ENCODE assay signal across 9 cellular contexts in the genomic region with DNA sequence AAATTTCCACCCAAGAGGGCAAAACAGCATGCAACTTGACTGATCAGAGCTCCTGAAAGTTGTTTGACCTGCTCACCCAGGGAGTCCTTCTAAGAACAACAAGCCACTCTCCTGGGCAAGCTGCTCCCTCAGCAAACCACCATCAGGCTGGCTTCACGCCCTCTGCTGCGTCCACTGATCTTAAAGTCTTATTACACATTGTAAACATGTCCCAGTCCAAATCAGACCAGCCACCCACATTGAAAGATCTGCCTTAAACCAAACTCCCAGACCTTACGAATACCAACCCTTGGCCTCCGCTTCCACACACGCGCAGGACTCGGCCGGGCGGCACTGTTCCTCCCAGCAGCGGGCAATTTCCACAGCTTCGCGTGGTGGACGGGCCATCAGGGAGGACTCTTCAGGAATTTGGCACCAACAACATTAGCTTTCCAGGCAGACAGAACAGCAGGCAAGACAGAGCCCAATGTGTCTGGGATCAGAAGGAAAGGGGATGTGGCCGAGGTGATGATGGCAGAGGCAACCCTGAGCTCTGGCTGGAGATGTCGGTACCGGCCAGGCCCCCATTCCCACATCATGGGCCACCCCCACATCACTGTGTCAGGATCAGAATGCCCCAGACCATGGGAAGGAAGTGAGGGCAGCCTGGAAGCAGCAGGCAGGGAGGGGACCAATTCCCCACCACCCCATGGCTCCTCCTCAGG. TPM values are rescaled to one million over a fixed set of nuclear protein-coding genes. Genes with fewer than 3 reads are reported as not detected.
DNase-seq lines count a peak whose midpoint lies in the region; TF ChIP-seq lines count a peak whose summit lies in the region.
"Had no signal": no experiment of that assay in that cellular context is flagged by ENCODE, and none has a peak within 500 bp of the region (broad histone marks: within the 10 kb centered on the region; RNA-seq: fewer than 3 reads in every experiment).

No MANE protein-coding gene starts in this region.

- H3K27ac ChIP-seq in mucosa of rectum (ENCODE audit: low read depth in 2 of 2, low read length in 2 of 2), result peak overlapping the region; percentile 31 to 56
- no peak overlapping the region for H3K27ac ChIP-seq in right atrium auricular region

- no peak for DNase-seq in activated naive CD4-positive, alpha-beta T cell (lab: John Stamatoyannopoulos, UW)
- DNase-seq in type B pancreatic cell (ENCODE audit: extremely low spot score, unreplicated experiment), result no peak
- DNase-seq in COLO829 (ENCODE audit: low spot score), result no peak
- DNase-seq in stimulated activated CD4-positive, alpha-beta T cell treated with anti-CD3 and anti-CD28 coated beads, Interleukin-4, amount 100 ng/mL, for 4 hours, result no peak
- DNase-seq in right atrium auricular region (ENCODE audit: low spot score), result no peak
- DNase-seq: NCI-H1930 had no signal

- peak overlapping the region; percentile 64 for H3K4me3 Mint-ChIP-seq in activated naive CD4-positive, alpha-beta T cell treated with anti-CD3 and anti-CD28 coated beads, Interleukin-2, amount 50 U/mL, for 24 hours
- H3K4me3 Mint-ChIP-seq in activated naive CD8-positive, alpha-beta T cell, result peak overlapping the region; percentile 73
- H3K4me3 Mint-ChIP-seq in type B pancreatic cell, result no peak overlapping the region

- no peaks in the 10 kb centered on the region for H3K9me3 Mint-ChIP-seq in activated naive CD4-positive, alpha-beta T cell treated with anti-CD3 and anti-CD28 coated beads, Interleukin-2, amount 50 U/mL, for 24 hours
- H3K9me3 Mint-ChIP-seq in activated naive CD8-positive, alpha-beta T cell (ENCODE audit: low read depth), result no peaks in the 10 kb centered on the region
- no peaks in the 10 kb centered on the region for H3K9me3 Mint-ChIP-seq in type B pancreatic cell

- peaks cover 45 to 58% of the 10 kb centered on the region in 2 donors for H3K4me1 ChIP-seq in mucosa of rectum (ENCODE audit: control insufficient read depth in 2 of 2, insufficient read depth in 2 of 2, low read length in 2 of 2)
- peaks cover 0 to 36% of the 10 kb centered on the region in 2 donors for H3K4me1 ChIP-seq in right atrium auricular region

- peaks cover 89% of the 10 kb centered on the region for H3K4me1 Mint-ChIP-seq in activated naive CD4-positive, alpha-beta T cell treated with anti-CD3 and anti-CD28 coated beads, Interleukin-2, amount 50 U/mL, for 24 hours
- H3K4me1 Mint-ChIP-seq in activated naive CD8-positive, alpha-beta T cell (ENCODE audit: low read depth), result peaks cover 89% of the 10 kb centered on the region
- peaks cover 27% of the 10 kb centered on the region for H3K4me1 Mint-ChIP-seq in type B pancreatic cell (ENCODE audit: unreplicated experiment)

- H3K9ac ChIP-seq in mucosa of rectum (ENCODE audit: low read depth in 1 of 2, low read length in 2 of 2), result no peak overlapping the region

- peaks cover 13% of the 10 kb centered on the region for H3K36me3 Mint-ChIP-seq in activated naive CD4-positive, alpha-beta T cell treated with anti-CD3 and anti-CD28 coated beads, Interleukin-2, amount 50 U/mL, for 24 hours
- peaks cover 19% of the 10 kb centered on the region for H3K36me3 Mint-ChIP-seq in activated naive CD8-positive, alpha-beta T cell
- H3K36me3 Mint-ChIP-seq in type B pancreatic cell, result no peaks in the 10 kb centered on the region

- no peaks in the 10 kb centered on the region for H3K27me3 ChIP-seq in mucosa of rectum (ENCODE audit: control insufficient read depth in 2 of 2, insufficient read depth in 2 of 2, low read length in 2 of 2)
- no peaks in the 10 kb centered on the region for H3K27me3 ChIP-seq in right atrium auricular region

- no peaks in the 10 kb centered on the region for H3K9me3 ChIP-seq in mucosa of rectum (ENCODE audit: control insufficient read depth in 2 of 2, low read length in 2 of 2)
- H3K9me3 ChIP-seq in right atrium auricular region, result no peaks in the 10 kb centered on the region

- H3K36me3 ChIP-seq in mucosa of rectum (ENCODE audit: control insufficient read depth in 2 of 2, insufficient read depth in 2 of 2, low read length in 2 of 2) (no peaks in the 10 kb centered on the region), right atrium auricular region (no peaks in the 10 kb centered on the region)

- H3K4me3 ChIP-seq in mucosa of rectum (ENCODE audit: low read length in 2 of 2), result no peak overlapping the region
- H3K4me3 ChIP-seq in right atrium auricular region, result no peak overlapping the region

- H3K27ac Mint-ChIP-seq in activated naive CD4-positive, alpha-beta T cell treated with anti-CD3 and anti-CD28 coated beads, Interleukin-2, amount 50 U/mL, for 24 hours, result peak overlapping the region; percentile 95
- peak overlapping the region; percentile 96 for H3K27ac Mint-ChIP-seq in activated naive CD8-positive, alpha-beta T cell
- peak overlapping the region; percentile 3 for H3K27ac Mint-ChIP-seq in type B pancreatic cell

- no peaks in the 10 kb centered on the region for H3K27me3 Mint-ChIP-seq in activated naive CD4-positive, alpha-beta T cell treated with anti-CD3 and anti-CD28 coated beads, Interleukin-2, amount 50 U/mL, for 24 hours
- H3K27me3 Mint-ChIP-seq in activated naive CD8-positive, alpha-beta T cell, result no peaks in the 10 kb centered on the region
- no peaks in the 10 kb centered on the region for H3K27me3 Mint-ChIP-seq in type B pancreatic cell

- TF ChIP-seq CTCF in type B pancreatic cell (conservative IDR thresholded peaks at IDR 0.05) (no peak), right atrium auricular region (IDR thresholded peaks at IDR 0.05) (no peak)

RNA-seq across cellular contexts. Expression of gene SEMA4D, which starts 56.8 kb away (rescaled TPM):
- total RNA-seq in type B pancreatic cell (ENCODE audit: low replicate concordance), result 32.3 and 43.6 TPM in 2 replicates
- 10 to 100 TPM; 14.6 to 22.1 TPM for total RNA-seq in right atrium auricular region

Comparison
In these comparisons a context has a peak if more than half of its experiments do, and no peak if none do; other contexts are left out.
1. H3K27ac Mint-ChIP-seq: peak in every context shown above with its lines; median percentile 96 in activated naive CD8-positive, alpha-beta T cell; 95 in activated naive CD4-positive, alpha-beta T cell treated with anti-CD3 and anti-CD28 coated beads, Interleukin-2, amount 50 U/mL, for 24 hours; 3 in type B pancreatic cell.
2. H3K27ac ChIP-seq: peak in mucosa of rectum (2 of 2); none in right atrium auricular region (0 of 2).